Comparison of ENCODE assay signal across 8 cellular contexts in genomic region chr10:34522542-34522941, GRCh38.
DNase-seq lines count a peak whose midpoint lies in the region; ATAC-seq and TF ChIP-seq lines count a peak whose summit lies in the region.

No MANE protein-coding gene starts in this region.

- no peaks in the 10 kb centered on the region for H3K36me3 Mint-ChIP-seq in activated T-helper 1 cell treated with anti-CD3 and anti-CD28 coated beads, Interleukin-12 subunit alpha, Interleukin-12 subunit beta, Interleukin-2, Interleukin-4 antibody, amounts not matched to agents 30 ng/mL and 10 ng/mL and 1 ng/mL, durations not matched to agents 14 hours and 24 hours and 36 hours (ENCODE audit: low read depth)
- H3K36me3 Mint-ChIP-seq in activated naive CD4-positive, alpha-beta T cell treated with anti-CD3 and anti-CD28 coated beads, Interleukin-2, amount 10 ng/mL, durations not matched to agents 7 days and 5 days, result no peaks in the 10 kb centered on the region

- TF ChIP-seq POLR2A in uterus (IDR thresholded peaks at IDR 0.05), result no peak

- H3K36me3 ChIP-seq in OCI-LY7 (ENCODE audit: insufficient read depth, low read length) (no peaks in the 10 kb centered on the region), uterus (no peaks in the 10 kb centered on the region)

- H3K4me2 ChIP-seq in OCI-LY7 (ENCODE audit: low read length), result peak overlapping the region; percentile 36

- H3K27ac Mint-ChIP-seq in activated T-helper 1 cell treated with anti-CD3 and anti-CD28 coated beads, Interleukin-12 subunit alpha, Interleukin-12 subunit beta, Interleukin-2, Interleukin-4 antibody, amounts not matched to agents 30 ng/mL and 10 ng/mL and 1 ng/mL, durations not matched to agents 14 hours and 24 hours and 36 hours, result no peak overlapping the region
- H3K27ac Mint-ChIP-seq in activated naive CD4-positive, alpha-beta T cell treated with anti-CD3 and anti-CD28 coated beads, Interleukin-2, amount 10 ng/mL, durations not matched to agents 7 days and 5 days, result no peak overlapping the region

- intact Hi-C loops in OCI-LY7 (cut with micrococcal nuclease; ENCODE audit: unreplicated experiment) (loop anchor here (1.0 kb wide), 1 partner anchor 116 kb away; no protein-coding TSS in a partner anchor), left ventricle myocardium superior (cut with micrococcal nuclease) (no loop called here), uterus (cut with DNase I; ENCODE audit: low total_unique reads) (no loop called here)
- intact Hi-C loops in activated T-helper 1 cell treated with anti-CD3 and anti-CD28 coated beads, Interleukin-12 subunit alpha, Interleukin-12 subunit beta, Interleukin-2, Interleukin-4 antibody, amounts not matched to agents 30 ng/mL and 10 ng/mL and 1 ng/mL, durations not matched to agents 14 hours and 24 hours and 36 hours (cut with micrococcal nuclease), result loop anchor here (1.0 kb wide), 1 partner anchor 115 kb away; no protein-coding TSS in a partner anchor

- H3K27me3 ChIP-seq in uterus, result no peaks in the 10 kb centered on the region

- no peaks in the 10 kb centered on the region for H3K9me3 Mint-ChIP-seq in activated T-helper 1 cell treated with anti-CD3 and anti-CD28 coated beads, Interleukin-12 subunit alpha, Interleukin-12 subunit beta, Interleukin-2, Interleukin-4 antibody, amounts not matched to agents 30 ng/mL and 10 ng/mL and 1 ng/mL, durations not matched to agents 14 hours and 24 hours and 36 hours
- H3K9me3 Mint-ChIP-seq in activated naive CD4-positive, alpha-beta T cell treated with anti-CD3 and anti-CD28 coated beads, Interleukin-2, amount 10 ng/mL, durations not matched to agents 7 days and 5 days, result no peaks in the 10 kb centered on the region

- CTCF ChIA-PET in OCI-LY7 (lab: Charles Lee; ENCODE audit: unreplicated experiment), result no interaction called here
- CTCF ChIA-PET in activated naive CD4-positive, alpha-beta T cell treated with anti-CD3 and anti-CD28 coated beads, Interleukin-2, amount 10 ng/mL, durations not matched to agents 7 days and 5 days (lab: Charles Lee), result interaction anchor here (1.3 to 1.8 kb wide), 2 partner anchors 115 to 117 kb away, joined by 3 to 14 read pairs; no protein-coding TSS in a partner anchor

- peaks cover 3% of the 10 kb centered on the region for H3K4me1 ChIP-seq in OCI-LY7 (ENCODE audit: insufficient read depth, low read length, poor library complexity, severe bottlenecking)
- H3K4me1 ChIP-seq in uterus, result no peaks in the 10 kb centered on the region

- ATAC-seq in GM21723 (IDR thresholded peaks at IDR 0.05; ENCODE audit: unreplicated experiment) (peak; percentile 74), left ventricle myocardium superior (peak; percentile 38)

- POLR2A ChIA-PET in OCI-LY7 (lab: Charles Lee), result interaction anchor here (1.0 kb wide), 1 partner anchor 17 kb away, joined by 3 read pairs; no protein-coding TSS in a partner anchor

- H3K27ac ChIP-seq in OCI-LY7 (ENCODE audit: low read depth, low read length, poor library complexity, severe bottlenecking) (no peak overlapping the region), uterus (no peak overlapping the region)

- peak overlapping the region; percentile 75 for H2AFZ ChIP-seq in OCI-LY7 (ENCODE audit: low read length)

- H3K9me3 ChIP-seq in OCI-LY7 (ENCODE audit: low read length) (no peaks in the 10 kb centered on the region), uterus (no peaks in the 10 kb centered on the region)

- TF ChIP-seq CTCF in OCI-LY7 (conservative IDR thresholded peaks at IDR 0.05; ENCODE audit: low read length), result peak; percentile 80
- no peak for TF ChIP-seq CTCF in uterus (IDR thresholded peaks at IDR 0.05)

- H3K4me3 Mint-ChIP-seq in activated T-helper 1 cell treated with anti-CD3 and anti-CD28 coated beads, Interleukin-12 subunit alpha, Interleukin-12 subunit beta, Interleukin-2, Interleukin-4 antibody, amounts not matched to agents 30 ng/mL and 10 ng/mL and 1 ng/mL, durations not matched to agents 14 hours and 24 hours and 36 hours, result no peak overlapping the region
- H3K4me3 Mint-ChIP-seq in activated naive CD4-positive, alpha-beta T cell treated with anti-CD3 and anti-CD28 coated beads, Interleukin-2, amount 10 ng/mL, durations not matched to agents 7 days and 5 days, result no peak overlapping the region

- no peaks in the 10 kb centered on the region for H3K79me2 ChIP-seq in OCI-LY7 (ENCODE audit: insufficient read depth, low read depth, low read length)

- no TSS peak for BruUV-seq in OCI-LY7 (replicated peaks; lab: Mats Ljungman, UMichigan)

- peaks cover 6% of the 10 kb centered on the region for H3K4me1 Mint-ChIP-seq in activated T-helper 1 cell treated with anti-CD3 and anti-CD28 coated beads, Interleukin-12 subunit alpha, Interleukin-12 subunit beta, Interleukin-2, Interleukin-4 antibody, amounts not matched to agents 30 ng/mL and 10 ng/mL and 1 ng/mL, durations not matched to agents 14 hours and 24 hours and 36 hours (ENCODE audit: low read depth)
- H3K4me1 Mint-ChIP-seq in activated naive CD4-positive, alpha-beta T cell treated with anti-CD3 and anti-CD28 coated beads, Interleukin-2, amount 10 ng/mL, durations not matched to agents 7 days and 5 days, result peaks cover 2% of the 10 kb centered on the region

- H3K4me3 ChIP-seq in OCI-LY7 (ENCODE audit: low read depth, low read length, poor library complexity, severe bottlenecking) (no peak overlapping the region), uterus (no peak overlapping the region)

- H4K20me1 ChIP-seq in OCI-LY7 (ENCODE audit: insufficient read depth, low read length), result no peaks in the 10 kb centered on the region

- H3K27me3 Mint-ChIP-seq in activated T-helper 1 cell treated with anti-CD3 and anti-CD28 coated beads, Interleukin-12 subunit alpha, Interleukin-12 subunit beta, Interleukin-2, Interleukin-4 antibody, amounts not matched to agents 30 ng/mL and 10 ng/mL and 1 ng/mL, durations not matched to agents 14 hours and 24 hours and 36 hours (ENCODE audit: insufficient read depth), result peaks cover 4% of the 10 kb centered on the region
- H3K27me3 Mint-ChIP-seq in activated naive CD4-positive, alpha-beta T cell treated with anti-CD3 and anti-CD28 coated beads, Interleukin-2, amount 10 ng/mL, durations not matched to agents 7 days and 5 days, result no peaks in the 10 kb centered on the region

- DNase-seq in ELR (ENCODE audit: low read depth) (peak; percentile 61), OCI-LY7 (ENCODE audit: low spot score) (peak; percentile 52), left ventricle myocardium superior (no peak), NCI-H2171 (lab: John Stamatoyannopoulos, UW) (no peak), uterus (no peak)
- no peak for DNase-seq in activated T-helper 1 cell treated with anti-CD3 and anti-CD28 coated beads, Interleukin-12 subunit alpha, Interleukin-12 subunit beta, Interleukin-2, Interleukin-4 antibody, amounts not matched to agents 30 ng/mL and 10 ng/mL and 1 ng/mL, durations not matched to agents 14 hours and 24 hours and 36 hours (ENCODE audit: low spot score)
- no peak for DNase-seq in activated naive CD4-positive, alpha-beta T cell treated with anti-CD3 and anti-CD28 coated beads, Interleukin-2, amount 10 ng/mL, durations not matched to agents 7 days and 5 days

- H3K9me2 ChIP-seq in OCI-LY7 (ENCODE audit: insufficient read depth, low read length), result no peaks in the 10 kb centered on the region

Comparison
In these comparisons a context has a peak if more than half of its experiments do, and no peak if none do; other contexts are left out.
1. DNase-seq: peak in ELR (single experiment) and OCI-LY7 (single experiment); none in left ventricle myocardium superior (single experiment), activated T-helper 1 cell treated with anti-CD3 and anti-CD28 coated beads, Interleukin-12 subunit alpha, Interleukin-12 subunit beta, Interleukin-2, Interleukin-4 antibody, amounts not matched to agents 30 ng/mL and 10 ng/mL and 1 ng/mL, durations not matched to agents 14 hours and 24 hours and 36 hours (single experiment), activated naive CD4-positive, alpha-beta T cell treated with anti-CD3 and anti-CD28 coated beads, Interleukin-2, amount 10 ng/mL, durations not matched to agents 7 days and 5 days (single experiment), NCI-H2171 (single experiment) and uterus (0 of 2).
2. intact Hi-C loops: an anchor here in OCI-LY7 (1.0 kb wide) and activated T-helper 1 cell treated with anti-CD3 and anti-CD28 coated beads, Interleukin-12 subunit alpha, Interleukin-12 subunit beta, Interleukin-2, Interleukin-4 antibody, amounts not matched to agents 30 ng/mL and 10 ng/mL and 1 ng/mL, durations not matched to agents 14 hours and 24 hours and 36 hours (1.0 kb wide); none called in left ventricle myocardium superior and uterus.